8 cellular contexts compared by ENCODE assay signal in genomic region chr3:158644345-158644908, GRCh38. TPM values are rescaled to one million over a fixed set of nuclear protein-coding genes. Genes with fewer than 3 reads are reported as not detected.
DNase-seq lines count a peak whose midpoint lies in the region; ATAC-seq and TF ChIP-seq lines count a peak whose summit lies in the region.

Gene GFM1, plus strand, starts transcription at chr3:158644527. Its CDS starts 108 bp downstream, at chr3:158644635.

- H3K4me3 Mint-ChIP-seq in activated naive CD8-positive, alpha-beta T cell, result peak within 1 kb of the TSS; percentile 98
- H3K4me3 Mint-ChIP-seq in glutamatergic neuron (ENCODE audit: unreplicated experiment) (peak within 1 kb of the TSS; percentile 97), osteocyte (ENCODE audit: unreplicated experiment) (peak within 1 kb of the TSS; percentile 98)

- H3K36me3 ChIP-seq in thyroid gland, result peaks cover 0 to 8% of the 10 kb centered on the region in 2 donors

- no peaks in the 10 kb centered on the region for H3K9me3 ChIP-seq in thyroid gland

- peak; percentile 99 for ATAC-seq in HG02588 (IDR thresholded peaks at IDR 0.05; ENCODE audit: unreplicated experiment)

- peaks cover 44% of the 10 kb centered on the region for H3K4me1 Mint-ChIP-seq in activated naive CD8-positive, alpha-beta T cell (ENCODE audit: low read depth)
- H3K4me1 Mint-ChIP-seq in glutamatergic neuron (ENCODE audit: low read depth, unreplicated experiment), result no peaks in the 10 kb centered on the region
- peaks cover 16% of the 10 kb centered on the region for H3K4me1 Mint-ChIP-seq in osteocyte (ENCODE audit: unreplicated experiment)

- H3K27me3 Mint-ChIP-seq in activated naive CD8-positive, alpha-beta T cell, result no peaks in the 10 kb centered on the region
- H3K27me3 Mint-ChIP-seq in glutamatergic neuron (ENCODE audit: unreplicated experiment) (peaks cover 1% of the 10 kb centered on the region), osteocyte (ENCODE audit: unreplicated experiment) (no peaks in the 10 kb centered on the region)

- DNase-seq in GM10266 (ENCODE audit: extremely low spot score), result peak; percentile 84
- peak; percentile 94 for DNase-seq in NCI-H1092 (lab: John Stamatoyannopoulos, UW)
- DNase-seq in SKM-1 (lab: John Stamatoyannopoulos, UW; ENCODE audit: unreplicated experiment), result peak; percentile 99
- peak; percentile 90 for DNase-seq in glutamatergic neuron
- peak; percentile 95 for DNase-seq in osteocyte (ENCODE audit: extremely low spot score, unreplicated experiment)
- DNase-seq in thyroid gland, result peak; percentile 94 to 96

- TF ChIP-seq CTCF in GM10266 (IDR thresholded peaks at IDR 0.05; ENCODE audit: control insufficient read depth, insufficient read depth, low read depth, missing control alignments), result peak; percentile 99
- TF ChIP-seq CTCF in glutamatergic neuron (IDR thresholded peaks at IDR 0.05; ENCODE audit: partially characterized antibody, unreplicated experiment), result peak; percentile 46
- peak; percentile 85 for TF ChIP-seq CTCF in osteocyte (IDR thresholded peaks at IDR 0.05)
- TF ChIP-seq CTCF in thyroid gland (IDR thresholded peaks at IDR 0.05), result peak; percentile 7 to 96 (median 80)

- intact Hi-C loops in thyroid gland (cut with DNase I), result no loop called here

- H3K27me3 ChIP-seq in thyroid gland, result no peaks in the 10 kb centered on the region

- peaks cover 6 to 7% of the 10 kb centered on the region in 2 donors for H3K4me1 ChIP-seq in thyroid gland

- TF ChIP-seq POLR2A in thyroid gland (IDR thresholded peaks at IDR 0.05), result peak in 1 of 2 donors; percentile 34

- H3K27ac ChIP-seq in thyroid gland, result peak within 1 kb of the TSS; percentile 42 to 77 (median 75)

- peak within 1 kb of the TSS; percentile 65 to 80 (median 68) for H3K4me3 ChIP-seq in thyroid gland (replicated peaks in 1 of 3)

- H3K9me3 Mint-ChIP-seq in activated naive CD8-positive, alpha-beta T cell (ENCODE audit: low read depth), result no peaks in the 10 kb centered on the region
- H3K9me3 Mint-ChIP-seq in glutamatergic neuron (ENCODE audit: unreplicated experiment) (no peaks in the 10 kb centered on the region), osteocyte (ENCODE audit: unreplicated experiment) (no peaks in the 10 kb centered on the region)

- 0% methylated on average over 33 to 39 of the region's 42 CpGs for WGBS in thyroid gland, 2 donors

- H3K36me3 Mint-ChIP-seq in activated naive CD8-positive, alpha-beta T cell, result peaks cover 8% of the 10 kb centered on the region
- no peaks in the 10 kb centered on the region for H3K36me3 Mint-ChIP-seq in glutamatergic neuron (ENCODE audit: unreplicated experiment)
- H3K36me3 Mint-ChIP-seq in osteocyte (ENCODE audit: unreplicated experiment), result peaks cover 13% of the 10 kb centered on the region

- H3K27ac Mint-ChIP-seq in activated naive CD8-positive, alpha-beta T cell, result peak within 1 kb of the TSS; percentile 97
- H3K27ac Mint-ChIP-seq in glutamatergic neuron (ENCODE audit: unreplicated experiment) (peak within 1 kb of the TSS; percentile 89), osteocyte (ENCODE audit: unreplicated experiment) (peak within 1 kb of the TSS; percentile 97)

RNA-seq across cellular contexts. Expression of gene GFM1, which starts in this region (rescaled TPM):
- total RNA-seq in glutamatergic neuron (ENCODE audit: unreplicated experiment) (61.4 TPM), osteocyte (38.0 and 44.2 TPM in 2 replicates), thyroid gland (10 to 100 TPM; 62.3 to 96.1 (median 66.1) TPM)

Comparison
In these comparisons a context has a peak if more than half of its experiments do, and no peak if none do; other contexts are left out.
1. Peak in every context shown above with its lines: DNase-seq, ATAC-seq, H3K4me3 ChIP-seq and H3K27ac ChIP-seq.
2. CTCF ChIP-seq: peak in every context shown above with its lines; median percentile 99 in GM10266; 85 in osteocyte; 80 in thyroid gland; 46 in glutamatergic neuron.